Comparison of ENCODE assay signal across 26 cellular contexts in genomic region chr14:103028772-103029171, GRCh38. TPM values are rescaled to one million over a fixed set of nuclear protein-coding genes. Genes with fewer than 3 reads are reported as not detected.
"Had no signal": no experiment of that assay in that cellular context is flagged by ENCODE, and none has a peak within 500 bp of the region (broad histone marks: within the 10 kb centered on the region; RNA-seq: fewer than 3 reads in every experiment).

No MANE protein-coding gene starts in this region.

- DNase-seq: dermis blood vessel endothelial cell; effector CD4-positive, alpha-beta T cell; endodermal cell; erythroblast; heart right ventricle; islet precursor cell; lower lobe of right lung; mesenchymal stem cell; midbrain; ovary; sigmoid colon; stimulated activated CD4-positive, alpha-beta T cell treated with anti-CD3 and anti-CD28 coated beads, Interleukin-2, amount 100 ng/mL, for 24 hours; stimulated activated CD4-positive, alpha-beta T cell treated with anti-CD3 and anti-CD28 coated beads, Interleukin-4, amount 100 ng/mL, for 4 hours; stimulated activated naive B cell treated with anti-CD40 and anti-IgM and Interleukin-4, amounts not matched to agents 10 μg/mL and 1 μg/mL and 100 μg/mL, for 72 hours; stimulated activated naive CD8-positive, alpha-beta T cell treated with anti-CD3 and anti-CD28 coated beads, Interleukin-15, amount 100 ng/mL, for 72 hours; thyroid gland; upper lobe of left lung had no signal

- H3K9me3 ChIP-seq: lower lobe of right lung, ovary, right atrium auricular region, sigmoid colon, thyroid gland, upper lobe of left lung, vagina had no signal

- H3K4me3 ChIP-seq: heart right ventricle, lower lobe of right lung, neural progenitor cell, ovary, right atrium auricular region, sigmoid colon, skin epidermis, thyroid gland, upper lobe of left lung, vagina had no signal

- H3K27ac ChIP-seq: heart right ventricle, lower lobe of right lung, neural progenitor cell, ovary, right atrium auricular region, sigmoid colon, skin epidermis, thyroid gland, upper lobe of left lung, vagina had no signal

- H3K4me1 ChIP-seq: neural progenitor cell had no signal

- H3K36me3 ChIP-seq: heart right ventricle, lower lobe of right lung, ovary, right atrium auricular region, sigmoid colon, thyroid gland, upper lobe of left lung, vagina had no signal

- ATAC-seq: left lobe of liver; natural killer cell treated with Interleukin-12 subunit alpha and Interleukin-12 subunit beta and Interleukin-15 and Interleukin-18, amount 100 ng/mL, for 72 hours; stimulated activated naive CD8-positive, alpha-beta T cell treated with anti-CD3 and anti-CD28 coated beads, Interleukin-15, amount 100 ng/mL, for 72 hours had no signal

RNA-seq across cellular contexts. Expression of gene LBHD2, which starts 55.2 kb away (rescaled TPM):
- total RNA-seq: dermis blood vessel endothelial cell; endodermal cell; endothelial cell of umbilical vein; frontal cortex; heart right ventricle; left lobe of liver; lower lobe of right lung; natural killer cell treated with Interleukin-12 subunit alpha and Interleukin-12 subunit beta and Interleukin-15 and Interleukin-18, amount 100 ng/mL, for 72 hours; posterior vena cava; right atrium auricular region; sigmoid colon; thyroid gland; upper lobe of left lung; vagina had no signal
